8 cellular contexts compared by ENCODE assay signal in the genomic region with DNA sequence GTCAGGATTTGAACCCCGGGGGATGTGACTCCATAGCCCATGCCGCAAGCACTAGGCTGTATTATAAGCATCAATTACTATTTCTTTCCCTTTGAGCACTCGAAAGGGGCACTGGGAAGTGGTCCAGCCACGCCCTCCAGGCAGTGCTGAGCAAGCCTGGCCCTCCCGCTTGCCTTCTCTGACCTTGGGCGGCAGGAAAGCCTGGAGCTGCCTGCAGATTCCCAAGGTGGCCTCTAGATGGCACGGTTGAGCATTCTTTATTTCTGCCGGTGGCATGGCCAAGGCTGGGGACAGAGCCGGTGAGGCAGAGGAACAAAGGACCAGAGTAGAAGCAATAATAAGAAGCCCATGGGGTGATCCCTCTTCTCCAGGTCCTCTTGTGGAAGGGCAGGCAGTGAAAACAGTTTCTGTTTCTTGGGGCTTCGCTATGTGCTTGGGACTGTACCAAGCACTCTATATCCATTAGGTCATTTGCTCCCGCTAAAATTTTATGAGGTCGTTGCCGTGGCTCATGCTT. TPM values are rescaled to one million over a fixed set of nuclear protein-coding genes. Genes with fewer than 3 reads are reported as not detected.
DNase-seq lines count a peak whose midpoint lies in the region; ATAC-seq and TF ChIP-seq lines count a peak whose summit lies in the region.

No MANE protein-coding gene starts in this region.

- H3K36me3 ChIP-seq in DOHH2 (ENCODE audit: control insufficient read depth, low read length) (no peaks in the 10 kb centered on the region), mucosa of descending colon (ENCODE audit: low read depth) (no peaks in the 10 kb centered on the region)

- H3K4me2 ChIP-seq in DOHH2 (ENCODE audit: low read length) = no peak overlapping the region

- no peaks in the 10 kb centered on the region for H3F3A ChIP-seq in DOHH2 (ENCODE audit: control insufficient read depth, insufficient read depth)

- TF ChIP-seq CTCF in DOHH2 (IDR thresholded peaks at IDR 0.05; ENCODE audit: low read depth, low read length, poor library complexity, severe bottlenecking) = peak; percentile 91
- peak; percentile 85 for TF ChIP-seq CTCF in mucosa of descending colon (IDR thresholded peaks at IDR 0.05)

- H3K9me2 ChIP-seq in DOHH2 (replicated peaks; ENCODE audit: control insufficient read depth, low read length) = no peaks in the 10 kb centered on the region

- no peaks in the 10 kb centered on the region for H3K9me3 ChIP-seq in DOHH2 (ENCODE audit: control insufficient read depth, insufficient read depth, low read length)
- no peaks in the 10 kb centered on the region for H3K9me3 ChIP-seq in mucosa of descending colon

- H3K27ac ChIP-seq in DOHH2 (ENCODE audit: low read depth, low read length) = no peak overlapping the region

- H3K4me1 ChIP-seq in DOHH2 (ENCODE audit: control insufficient read depth, low read length) (peaks cover 8% of the 10 kb centered on the region), mucosa of descending colon (ENCODE audit: low read depth) (no peaks in the 10 kb centered on the region)

- H3K79me2 ChIP-seq in DOHH2 (ENCODE audit: control insufficient read depth, low read length) = no peaks in the 10 kb centered on the region

- ATAC-seq in HG03432 (IDR thresholded peaks at IDR 0.05; ENCODE audit: unreplicated experiment) (peak; percentile 51), mucosa of descending colon (peak; percentile 89), GM19023 (IDR thresholded peaks at IDR 0.05; ENCODE audit: unreplicated experiment) (no peak)

- H3K27me3 ChIP-seq in DOHH2 (ENCODE audit: control insufficient read depth, low read length) = peaks cover 3% of the 10 kb centered on the region; the same call in 1 of the 2 replicates

- H3K4me3 ChIP-seq in DOHH2 (ENCODE audit: low read length) (no peak overlapping the region), mucosa of descending colon (no peak overlapping the region)

- no peaks in the 10 kb centered on the region for H4K20me1 ChIP-seq in DOHH2 (ENCODE audit: control insufficient read depth, insufficient read depth, low read depth, low read length)

- intact Hi-C loops in mucosa of descending colon (cut with DNase I, micrococcal nuclease) = no loop called here

- DNase-seq in NCI-H69 (lab: John Stamatoyannopoulos, UW) (peak; percentile 51), mucosa of descending colon (peak in 2 of 3 donors; percentile 40 to 55)
- DNase-seq in activated CD4-positive, alpha-beta T cell treated with anti-CD3 and anti-CD28 coated beads, Interleukin-2, amount 50 U/mL, for 24 hours (ENCODE audit: low read depth in 1 of 2, low spot score in 1 of 2) = peak; percentile 37 to 61
- DNase-seq in effector CD4-positive, alpha-beta T cell = peak; percentile 43
- peak in 4 of 6 experiments; percentile 6 to 50 (median 22) for DNase-seq in stimulated activated naive CD4-positive, alpha-beta T cell (lab: John Stamatoyannopoulos, UW)

RNA-seq across cellular contexts. Expression of gene ARHGAP40, which starts 32.0 kb away (rescaled TPM):
- not detected for total RNA-seq in mucosa of descending colon

RNA-seq across cellular contexts. Expression of gene ADIG, which starts 52.6 kb away (rescaled TPM):
- total RNA-seq in mucosa of descending colon = not detected
